ENCODE assay signal across 9 cellular contexts in the genomic region with DNA sequence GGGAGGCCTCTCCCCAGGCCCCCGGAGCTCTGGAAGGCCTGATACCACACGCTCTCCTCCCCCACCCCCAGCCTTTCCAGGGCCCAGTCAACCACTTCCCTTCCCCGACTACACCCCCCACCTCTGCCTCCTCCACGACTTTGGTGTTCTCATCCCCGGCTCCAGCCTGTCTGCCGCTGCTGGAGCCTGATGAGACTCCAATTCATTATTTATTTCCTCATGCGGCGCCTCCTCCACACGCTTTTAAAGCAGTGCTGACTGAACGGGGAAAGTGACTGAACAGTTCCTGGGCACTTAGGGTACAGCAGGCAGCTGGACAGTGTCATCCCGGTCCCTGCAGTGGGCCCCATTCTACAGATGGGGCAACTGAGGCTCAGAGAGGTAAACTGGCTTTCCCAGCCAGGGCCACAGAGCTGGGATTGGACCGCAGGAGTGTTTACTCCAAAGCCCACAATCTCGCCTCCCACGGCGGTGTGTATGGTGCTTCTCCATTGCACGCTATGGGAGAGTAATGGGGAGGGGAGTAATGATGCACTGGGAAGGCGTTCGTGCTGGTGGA. TPM values are rescaled to one million over a fixed set of nuclear protein-coding genes. Genes with fewer than 3 reads are reported as not detected.
DNase-seq lines count a peak whose midpoint lies in the region; ATAC-seq and TF ChIP-seq lines count a peak whose summit lies in the region.
"Had no signal": no experiment of that assay in that cellular context is flagged by ENCODE, and none has a peak within 500 bp of the region (broad histone marks: within the 10 kb centered on the region; RNA-seq: fewer than 3 reads in every experiment).

No MANE protein-coding gene starts in this region.

- H3K36me3 ChIP-seq in BLaER1 treated with 17β-estradiol and CSF1 and Interleukin-3, amounts not matched to agents 10 nM and 100 nM = peaks cover 14 to 97% (median 56%) of the 10 kb centered on the region in 11 experiments; a peak in 21 of 22 replicates

- ATAC-seq in GM21526 (IDR thresholded peaks at IDR 0.05; ENCODE audit: low FRiP score, unreplicated experiment) = no peak

- H3K4me2 ChIP-seq in BLaER1 treated with 17β-estradiol and CSF1 and Interleukin-3, amounts not matched to agents 10 nM and 100 nM = peak overlapping the region; percentile 69 to 92 (median 76)

- peaks cover 43 to 96% (median 87%) of the 10 kb centered on the region in 10 experiments for H3K4me1 ChIP-seq in BLaER1 treated with 17β-estradiol and CSF1 and Interleukin-3, amounts not matched to agents 10 nM and 100 nM

- H3K9me3 ChIP-seq in BLaER1 treated with 17β-estradiol and CSF1 and Interleukin-3, amounts not matched to agents 10 nM and 100 nM (replicated peaks in 1 of 11) = no peaks in the 10 kb centered on the region

- peaks cover 0 to 21% (median 0%) of the 10 kb centered on the region in 11 experiments; a peak in 5 of 22 replicates for H4K20me1 ChIP-seq in BLaER1 treated with 17β-estradiol and CSF1 and Interleukin-3, amounts not matched to agents 10 nM and 100 nM

- no peak overlapping the region for H3K4me3 ChIP-seq in BLaER1 treated with 17β-estradiol and CSF1 and Interleukin-3, amounts not matched to agents 10 nM and 100 nM
- H3K4me3 ChIP-seq in choroid plexus epithelial cell (ENCODE audit: low read depth, low read length) = no peak overlapping the region

- DNase-seq in M059J (ENCODE audit: low read depth) (peak; percentile 96), choroid plexus epithelial cell (ENCODE audit: low read depth) (peak; percentile 85), myocyte (ENCODE audit: low read depth) (peak; percentile 60), GM19240 (ENCODE audit: insufficient read length, low spot score) (no peak), NCI-H510A (lab: John Stamatoyannopoulos, UW) (no peak)
- no peak for DNase-seq in activated CD4-positive, alpha-beta T cell treated with anti-CD3 and anti-CD28 coated beads, Interleukin-2, amount 50 U/mL, for 48 hours
- DNase-seq: midbrain had no signal

- TF ChIP-seq CTCF in choroid plexus epithelial cell (conservative IDR thresholded peaks at IDR 0.05; ENCODE audit: low read depth, low read length) = no peak

- no peaks in the 10 kb centered on the region for H3K27me3 ChIP-seq in BLaER1 treated with 17β-estradiol and CSF1 and Interleukin-3, amounts not matched to agents 10 nM and 100 nM

- H3K9ac ChIP-seq in BLaER1 treated with 17β-estradiol and CSF1 and Interleukin-3, amounts not matched to agents 10 nM and 100 nM = peak overlapping the region; percentile 1 to 69 (median 65); a peak in 19 of 22 replicates

- H3K27ac ChIP-seq in BLaER1 treated with 17β-estradiol and CSF1 and Interleukin-3, amounts not matched to agents 10 nM and 100 nM = peak overlapping the region in 10 of 11 experiments; percentile 21 to 82 (median 72); a peak in 20 of 22 replicates

RNA-seq across cellular contexts. Expression of a gene that starts 15.9 kb away (rescaled TPM):
- 91.3 and 91.7 TPM in 2 replicates for total RNA-seq in M059J (2014; rRNA removed; shearing (Covaris generic))
- total RNA-seq in myocyte = 47.1 and 53.4 TPM in 2 replicates
- 107 TPM for polyA plus RNA-seq in myocyte (2012)

RNA-seq across cellular contexts. Expression of a gene that starts 40.2 kb away (rescaled TPM):
- total RNA-seq in M059J (2014; rRNA removed; shearing (Covaris generic)) = 348 and 365 TPM in 2 replicates
- 143 and 157 TPM in 2 replicates for total RNA-seq in myocyte
- 583 TPM for polyA plus RNA-seq in myocyte (2012)

Comparison
In these comparisons a context has a peak if more than half of its experiments do, and no peak if none do; other contexts are left out.
1. DNase-seq: peak in M059J (single experiment), choroid plexus epithelial cell (single experiment) and myocyte (single experiment); none in GM19240 (single experiment), NCI-H510A (single experiment) and activated CD4-positive, alpha-beta T cell treated with anti-CD3 and anti-CD28 coated beads, Interleukin-2, amount 50 U/mL, for 48 hours (0 of 2).